In genomic region chr6:65955034-65955433, GRCh38 we compare ENCODE assay signal across 36 cellular contexts.
"Had no signal": no experiment of that assay in that cellular context is flagged by ENCODE, and none has a peak within 500 bp of the region (broad histone marks: within the 10 kb centered on the region; RNA-seq: fewer than 3 reads in every experiment).

No MANE protein-coding gene starts in this region.

- H3K4me3 ChIP-seq: MG63 had no signal

- H3K27me3 ChIP-seq: MG63 had no signal

- H3K36me3 ChIP-seq: MG63 had no signal

- H3K9me3 ChIP-seq: MG63 had no signal

- DNase-seq: Karpas-422, Kasumi-1, MG63, MV-4-11, NCI-H1048, NCI-H1092, NCI-H1092 treated with DMSO at 0.1 percent for 48 hours, NCI-H1105, NCI-H1105 treated with DMSO at 0.1 percent for 48 hours, NCI-H1417, NCI-H1417 treated with DMSO at 0.1 percent for 48 hours, NCI-H1436, NCI-H1436 treated with DMSO at 0.1 percent for 48 hours, NCI-H146, NCI-H1694, NCI-H1694 treated with DMSO at 0.1 percent for 48 hours, NCI-H187, NCI-H187 treated with DMSO at 0.1 percent for 48 hours, NCI-H1930, NCI-H2029, NCI-H2029 treated with DMSO at 0.1 percent for 48 hours, NCI-H2081, NCI-H2081 treated with DMSO at 0.1 percent for 48 hours, NCI-H2107, NCI-H2171, NCI-H2171 treated with DMSO at 0.1 percent for 48 hours, NCI-H2227 treated with DMSO at 0.1 percent for 48 hours, NCI-H226, NCI-H345, NCI-H446, NCI-H446 treated with DMSO at 0.1 percent for 48 hours, NCI-H510A, NCI-H510A treated with DMSO at 0.1 percent for 48 hours, NCI-H524, NCI-H524 treated with DMSO at 0.1 percent for 48 hours, NCI-H526 had no signal
